ENCODE assay signal across 14 cellular contexts in the genomic region with DNA sequence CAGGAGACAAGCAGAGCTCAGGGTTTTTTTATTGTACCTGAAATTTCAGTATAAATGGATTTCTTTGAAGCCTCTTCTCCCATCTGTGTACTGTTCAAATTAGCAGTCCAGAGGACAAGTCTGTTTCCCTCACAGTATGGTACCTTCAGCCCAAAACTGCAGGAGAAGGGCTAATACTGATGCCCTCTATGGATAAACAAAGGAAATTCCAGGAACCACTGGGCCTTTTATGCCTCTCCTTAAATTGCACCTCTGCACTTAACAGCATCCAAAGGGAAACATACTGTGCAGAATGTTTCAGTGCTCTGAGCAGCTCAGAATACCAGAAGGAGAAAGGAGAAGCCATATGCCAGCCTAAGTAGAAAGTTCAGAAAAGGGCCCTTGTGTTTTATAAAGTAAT.
"Had no signal": no experiment of that assay in that cellular context is flagged by ENCODE, and none has a peak within 500 bp of the region (broad histone marks: within the 10 kb centered on the region; RNA-seq: fewer than 3 reads in every experiment).

No MANE protein-coding gene starts in this region.

- H3K9me3 Mint-ChIP-seq: activated naive CD4-positive, alpha-beta T cell treated with anti-CD3 and anti-CD28 coated beads, Interleukin-2, amount 10 ng/mL, durations not matched to agents 7 days and 5 days; activated T-helper 2 cell treated with anti-CD3 and anti-CD28 coated beads, Interferon-gamma antibody, Interleukin-2, Interleukin-4, amounts not matched to agents 10 μg/mL and 5 μg/mL and 100 μg/mL, durations not matched to agents 14 hours and 24 hours and 36 hours; dendritic cell treated with granulocyte-macrophage colony-stimulating factor and Interleukin-4, amounts not matched to agents 40 ng/mL and 50 ng/mL, for 4 days; effector memory CD8-positive, alpha-beta T cell; neural crest cell; stimulated activated naive CD8-positive, alpha-beta T cell treated with anti-CD3 and anti-CD28 coated beads, Interleukin-15, Interleukin-2, amounts not matched to agents 100 ng/mL and 50 ng/mL, for 24 hours; type B pancreatic cell had no signal

- H3K4me1 Mint-ChIP-seq: activated naive CD4-positive, alpha-beta T cell treated with anti-CD3 and anti-CD28 coated beads, Interleukin-2, amount 10 ng/mL, durations not matched to agents 7 days and 5 days had no signal

- ATAC-seq: effector memory CD8-positive, alpha-beta T cell; heart left ventricle; left cardiac atrium; sciatic nerve had no signal

- H3K4me3 Mint-ChIP-seq: activated naive CD4-positive, alpha-beta T cell treated with anti-CD3 and anti-CD28 coated beads, Interleukin-2, amount 10 ng/mL, durations not matched to agents 7 days and 5 days; dendritic cell treated with granulocyte-macrophage colony-stimulating factor and Interleukin-4, amounts not matched to agents 40 ng/mL and 50 ng/mL, for 4 days; effector memory CD8-positive, alpha-beta T cell; neural crest cell; stimulated activated naive CD8-positive, alpha-beta T cell treated with anti-CD3 and anti-CD28 coated beads, Interleukin-15, Interleukin-2, amounts not matched to agents 100 ng/mL and 50 ng/mL, for 24 hours; type B pancreatic cell had no signal

- H3K36me3 Mint-ChIP-seq: activated naive CD4-positive, alpha-beta T cell treated with anti-CD3 and anti-CD28 coated beads, Interleukin-2, amount 10 ng/mL, durations not matched to agents 7 days and 5 days; type B pancreatic cell had no signal

- H3K27ac Mint-ChIP-seq: activated naive CD4-positive, alpha-beta T cell treated with anti-CD3 and anti-CD28 coated beads, Interleukin-2, amount 10 ng/mL, durations not matched to agents 7 days and 5 days; activated T-helper 2 cell treated with anti-CD3 and anti-CD28 coated beads, Interferon-gamma antibody, Interleukin-2, Interleukin-4, amounts not matched to agents 10 μg/mL and 5 μg/mL and 100 μg/mL, durations not matched to agents 14 hours and 24 hours and 36 hours; dendritic cell treated with granulocyte-macrophage colony-stimulating factor and Interleukin-4, amounts not matched to agents 40 ng/mL and 50 ng/mL, for 4 days; effector memory CD8-positive, alpha-beta T cell; stimulated activated naive CD8-positive, alpha-beta T cell treated with anti-CD3 and anti-CD28 coated beads, Interleukin-15, Interleukin-2, amounts not matched to agents 100 ng/mL and 50 ng/mL, for 24 hours; type B pancreatic cell had no signal

- DNase-seq: activated CD4-positive, alpha-beta T cell treated with anti-CD3 and anti-CD28 coated beads, Interleukin-2, amount 50 U/mL, for 48 hours; activated naive CD4-positive, alpha-beta T cell treated with anti-CD3 and anti-CD28 coated beads, Interleukin-2, amount 10 ng/mL, durations not matched to agents 7 days and 5 days; activated T-cell treated with anti-CD3 and anti-CD28 coated beads, Interleukin-2, amount 50 U/mL, for 1 hour; effector memory CD8-positive, alpha-beta T cell; heart left ventricle; left cardiac atrium; midbrain; ovary had no signal
